2 cellular contexts compared by ENCODE assay signal in the genomic region with DNA sequence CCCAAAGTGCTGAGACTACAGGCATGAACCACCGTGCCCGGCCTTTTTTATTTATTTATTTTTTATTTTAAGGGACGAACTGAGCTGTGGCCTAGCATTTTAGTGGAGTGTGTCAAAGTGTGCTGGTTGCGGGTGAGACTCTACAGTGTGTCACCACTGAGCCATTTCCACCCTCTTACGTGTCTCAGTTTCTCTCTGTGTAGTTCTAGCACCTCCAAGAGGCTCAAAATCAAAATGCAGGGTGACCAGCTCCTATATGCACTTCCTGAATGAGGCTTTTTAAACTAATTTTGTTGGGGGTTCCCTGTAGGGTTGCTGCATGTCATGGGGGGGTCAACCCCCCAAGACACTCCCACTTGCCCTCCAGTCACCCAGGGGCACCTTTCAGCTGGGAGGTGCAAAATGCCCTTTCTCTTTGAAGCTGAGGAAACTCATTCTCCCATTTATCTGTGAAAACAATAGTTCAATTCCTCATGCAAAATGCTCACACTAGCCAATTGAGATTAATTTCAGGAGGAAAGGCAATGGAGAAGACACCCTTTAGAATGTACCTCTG.
TF ChIP-seq lines count a peak whose summit lies in the region.

No MANE protein-coding gene starts in this region.

TF ChIP-seq in liver, 16 proteins besides CTCF, POLR2A, EP300 and RAD21 (continued from another document):
- no peak for TF ChIP-seq MAX (IDR thresholded peaks at IDR 0.05)
- no peak for TF ChIP-seq FOXA1 (IDR thresholded peaks at IDR 0.05)
- no peak for TF ChIP-seq ZBTB33 (IDR thresholded peaks at IDR 0.05)
- TF ChIP-seq JUND (IDR thresholded peaks at IDR 0.05) = no peak
- no peak for TF ChIP-seq GABPA (IDR thresholded peaks at IDR 0.05 in 1 of 2, conservative IDR thresholded peaks at IDR 0.05 in 1 of 2)
- TF ChIP-seq REST (IDR thresholded peaks at IDR 0.05) = no peak
- TF ChIP-seq YY1 (IDR thresholded peaks at IDR 0.05) = no peak
- no peak for TF ChIP-seq NR2F2 (IDR thresholded peaks at IDR 0.05)

TF ChIP-seq in HepG2, 621 proteins besides CTCF, POLR2A, EP300 and RAD21 (continued from another document):
- TF ChIP-seq PRDM15 (CRISPR knock-in tag; IDR thresholded peaks at IDR 0.05) = no peak
- TF ChIP-seq ZNF552 (CRISPR knock-in tag; IDR thresholded peaks at IDR 0.05; ENCODE audit: borderline replicate concordance) = no peak
- no peak for TF ChIP-seq ZNF367 (CRISPR knock-in tag; IDR thresholded peaks at IDR 0.05; ENCODE audit: borderline replicate concordance)
- TF ChIP-seq KLF13 (CRISPR knock-in tag; IDR thresholded peaks at IDR 0.05) = no peak
- no peak for TF ChIP-seq HOXA9 (CRISPR knock-in tag; IDR thresholded peaks at IDR 0.05; ENCODE audit: borderline replicate concordance)
- no peak for TF ChIP-seq ZNF597 (CRISPR knock-in tag; IDR thresholded peaks at IDR 0.05)
- TF ChIP-seq ZFP91 (CRISPR knock-in tag; IDR thresholded peaks at IDR 0.05; ENCODE audit: borderline replicate concordance) = no peak
- TF ChIP-seq, protein P1, sequence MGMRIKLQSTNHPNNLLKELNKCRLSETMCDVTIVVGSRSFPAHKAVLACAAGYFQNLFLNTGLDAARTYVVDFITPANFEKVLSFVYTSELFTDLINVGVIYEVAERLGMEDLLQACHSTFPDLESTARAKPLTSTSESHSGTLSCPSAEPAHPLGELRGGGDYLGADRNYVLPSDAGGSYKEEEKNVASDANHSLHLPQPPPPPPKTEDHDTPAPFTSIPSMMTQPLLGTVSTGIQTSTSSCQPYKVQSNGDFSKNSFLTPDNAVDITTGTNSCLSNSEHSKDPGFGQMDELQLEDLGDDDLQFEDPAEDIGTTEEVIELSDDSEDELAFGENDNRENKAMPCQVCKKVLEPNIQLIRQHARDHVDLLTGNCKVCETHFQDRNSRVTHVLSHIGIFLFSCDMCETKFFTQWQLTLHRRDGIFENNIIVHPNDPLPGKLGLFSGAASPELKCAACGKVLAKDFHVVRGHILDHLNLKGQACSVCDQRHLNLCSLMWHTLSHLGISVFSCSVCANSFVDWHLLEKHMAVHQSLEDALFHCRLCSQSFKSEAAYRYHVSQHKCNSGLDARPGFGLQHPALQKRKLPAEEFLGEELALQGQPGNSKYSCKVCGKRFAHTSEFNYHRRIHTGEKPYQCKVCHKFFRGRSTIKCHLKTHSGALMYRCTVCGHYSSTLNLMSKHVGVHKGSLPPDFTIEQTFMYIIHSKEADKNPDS (CRISPR knock-in tag; IDR thresholded peaks at IDR 0.05) = no peak
- no peak for TF ChIP-seq CBX2 (IDR thresholded peaks at IDR 0.05; ENCODE audit: low read depth, low read length)
- no peak for TF ChIP-seq CBX2 (CRISPR knock-in tag; IDR thresholded peaks at IDR 0.05; ENCODE audit: low read depth)
- no peak for TF ChIP-seq MTA1 (CRISPR knock-in tag; IDR thresholded peaks at IDR 0.05; ENCODE audit: borderline replicate concordance)
- TF ChIP-seq ZNF326 (CRISPR knock-in tag; IDR thresholded peaks at IDR 0.05; ENCODE audit: borderline replicate concordance) = no peak
- no peak for TF ChIP-seq NFAT5 (CRISPR knock-in tag; IDR thresholded peaks at IDR 0.05)
- no peak for TF ChIP-seq ZNF879 (CRISPR knock-in tag; IDR thresholded peaks at IDR 0.05)
